In genomic region chr11:18792066-18792591, GRCh38 we compare ENCODE assay signal across 10 cellular contexts. TPM values are rescaled to one million over a fixed set of nuclear protein-coding genes. Genes with fewer than 3 reads are reported as not detected.
DNase-seq lines count a peak whose midpoint lies in the region; ATAC-seq, FAIRE-seq and TF ChIP-seq lines count a peak whose summit lies in the region.
"Had no signal": no experiment of that assay in that cellular context is flagged by ENCODE, and none has a peak within 500 bp of the region (broad histone marks: within the 10 kb centered on the region; RNA-seq: fewer than 3 reads in every experiment).

No MANE protein-coding gene starts in this region.

- H3K9me3 ChIP-seq in left ventricle myocardium inferior (replicated peaks) (no peaks in the 10 kb centered on the region), upper lobe of right lung (no peaks in the 10 kb centered on the region)

- ATAC-seq in Right ventricle myocardium superior (ENCODE audit: poor library complexity) (no peak), upper lobe of right lung (no peak), HG03039 (IDR thresholded peaks at IDR 0.05; ENCODE audit: unreplicated experiment) (no peak)

- H3K27me3 ChIP-seq in left ventricle myocardium inferior (ENCODE audit: low read depth), result peaks cover 97% of the 10 kb centered on the region
- peaks cover 61% of the 10 kb centered on the region for H3K27me3 ChIP-seq in upper lobe of right lung

- H3K4me1 Mint-ChIP-seq in chondrocyte (ENCODE audit: low read depth) (peaks cover 8% of the 10 kb centered on the region), nephron (no peaks in the 10 kb centered on the region)

- FAIRE-seq in RCC 7860 (lab: Jason Lieb, UNC), result no peak

- no peak overlapping the region for H3K27ac ChIP-seq in left ventricle myocardium inferior (replicated peaks)
- no peak overlapping the region for H3K27ac ChIP-seq in upper lobe of right lung

- H3K4me3 ChIP-seq in left ventricle myocardium inferior (peak overlapping the region; percentile 66), upper lobe of right lung (peak overlapping the region; percentile 38)

- H3K27me3 Mint-ChIP-seq in chondrocyte (ENCODE audit: low read depth) (peaks cover 70% of the 10 kb centered on the region), nephron (ENCODE audit: low read depth) (peaks cover 87% of the 10 kb centered on the region)

- TF ChIP-seq CTCF in left ventricle myocardium inferior (IDR thresholded peaks at IDR 0.05; ENCODE audit: borderline replicate concordance) (no peak), chondrocyte (IDR thresholded peaks at IDR 0.05) (no peak), nephron (IDR thresholded peaks at IDR 0.05; ENCODE audit: unreplicated experiment in 3 of 3) (no peak), upper lobe of right lung (IDR thresholded peaks at IDR 0.05) (no peak)

- H3K4me3 Mint-ChIP-seq in chondrocyte (ENCODE audit: unreplicated experiment) (peak overlapping the region; percentile 61), nephron (peak overlapping the region; percentile 81)

- no peaks in the 10 kb centered on the region for H3K36me3 Mint-ChIP-seq in chondrocyte (ENCODE audit: low read depth)
- no peaks in the 10 kb centered on the region for H3K36me3 Mint-ChIP-seq in nephron (ENCODE audit: low read depth)

- H3K36me3 ChIP-seq in left ventricle myocardium inferior (no peaks in the 10 kb centered on the region), upper lobe of right lung (no peaks in the 10 kb centered on the region)

- H3K9me3 Mint-ChIP-seq in chondrocyte (ENCODE audit: low read depth) (no peaks in the 10 kb centered on the region), nephron (no peaks in the 10 kb centered on the region)

- H3K4me1 ChIP-seq in left ventricle myocardium inferior (peaks cover 16% of the 10 kb centered on the region), upper lobe of right lung (no peaks in the 10 kb centered on the region)

- DNase-seq in left ventricle myocardium inferior (no peak), Right ventricle myocardium superior (no peak), chondrocyte (ENCODE audit: low spot score) (no peak), upper lobe of right lung (no peak), ureter (ENCODE audit: low spot score) (no peak), RCC 7860 (ENCODE audit: low spot score) (no peak)
- DNase-seq: cerebellar nuclear complex, Kasumi-1 had no signal

- intact Hi-C loops in left ventricle myocardium inferior (cut with micrococcal nuclease) (no loop called here), Right ventricle myocardium superior (cut with DNase I) (no loop called here), upper lobe of right lung (cut with DNase I) (no loop called here)

- H3K27ac Mint-ChIP-seq in chondrocyte (ENCODE audit: unreplicated experiment), result no peak overlapping the region
- no peak overlapping the region for H3K27ac Mint-ChIP-seq in nephron

RNA-seq across cellular contexts. Expression of gene PTPN5, which starts 0.5 kb away (rescaled TPM):
- total RNA-seq in left ventricle myocardium inferior, result 0.47 TPM
- total RNA-seq in Right ventricle myocardium superior, result 1.0 TPM
- not detected in 3 replicates for total RNA-seq in chondrocyte
- 0.81 TPM for total RNA-seq in upper lobe of right lung
- 2.6 TPM for total RNA-seq in ureter
